36 cellular contexts compared by ENCODE assay signal in the genomic region with DNA sequence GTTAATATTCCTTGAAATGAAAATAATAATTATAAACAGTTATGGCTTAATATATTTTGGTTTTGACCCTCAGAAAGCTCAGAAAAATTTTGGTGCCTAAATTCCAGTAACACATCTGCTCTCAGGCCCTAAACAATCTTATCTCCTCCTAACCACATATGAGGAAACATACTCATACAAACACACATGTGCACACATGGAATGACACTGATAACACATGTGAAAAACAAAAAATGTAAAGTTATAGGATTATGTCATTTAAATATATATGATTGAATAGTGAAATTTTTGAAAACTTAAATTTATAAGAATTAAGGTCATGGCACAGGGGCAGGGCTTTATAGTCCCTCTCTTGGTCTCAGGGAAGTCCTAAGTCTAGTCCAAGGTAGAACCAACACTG.
"Had no signal": no experiment of that assay in that cellular context is flagged by ENCODE, and none has a peak within 500 bp of the region (broad histone marks: within the 10 kb centered on the region; RNA-seq: fewer than 3 reads in every experiment).

No MANE protein-coding gene starts in this region.

- H3K36me3 ChIP-seq: MG63 had no signal

- H3K4me3 ChIP-seq: MG63 had no signal

- DNase-seq: Karpas-422, Kasumi-1, MG63, MM.1S, MV-4-11, NCI-H1048, NCI-H1092, NCI-H1092 treated with DMSO at 0.1 percent for 48 hours, NCI-H1105, NCI-H1105 treated with DMSO at 0.1 percent for 48 hours, NCI-H1417, NCI-H1417 treated with DMSO at 0.1 percent for 48 hours, NCI-H1436, NCI-H1436 treated with DMSO at 0.1 percent for 48 hours, NCI-H146, NCI-H1694, NCI-H1694 treated with DMSO at 0.1 percent for 48 hours, NCI-H187, NCI-H187 treated with DMSO at 0.1 percent for 48 hours, NCI-H1930, NCI-H2029, NCI-H2029 treated with DMSO at 0.1 percent for 48 hours, NCI-H2081, NCI-H2081 treated with DMSO at 0.1 percent for 48 hours, NCI-H2107, NCI-H2171, NCI-H2171 treated with DMSO at 0.1 percent for 48 hours, NCI-H2227 treated with DMSO at 0.1 percent for 48 hours, NCI-H226, NCI-H345, NCI-H446, NCI-H446 treated with DMSO at 0.1 percent for 48 hours, NCI-H510A, NCI-H510A treated with DMSO at 0.1 percent for 48 hours, NCI-H524, NCI-H524 treated with DMSO at 0.1 percent for 48 hours had no signal

- H3K9me3 ChIP-seq: MG63 had no signal
